In the genomic region with DNA sequence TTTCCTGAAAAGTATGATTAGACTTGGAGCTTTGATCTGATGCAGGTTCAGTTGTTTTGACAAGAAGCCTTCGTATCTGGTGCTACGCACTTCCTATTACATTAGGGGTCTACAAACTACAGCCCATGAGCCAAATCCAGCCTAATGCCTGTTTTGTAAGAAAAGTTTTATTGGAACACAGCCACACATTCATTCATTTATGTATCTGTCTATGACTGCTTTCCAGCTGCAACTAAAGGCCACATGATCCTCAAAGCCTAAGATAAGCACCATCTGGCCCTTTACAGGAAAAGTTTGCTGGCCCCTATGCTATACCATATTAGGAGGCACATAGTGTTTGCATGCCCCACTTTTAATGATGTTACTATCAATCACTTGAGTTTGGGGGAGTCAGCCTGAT, we compare ENCODE assay signal across 11 cellular contexts. TPM values are rescaled to one million over a fixed set of nuclear protein-coding genes. Genes with fewer than 3 reads are reported as not detected.
DNase-seq lines count a peak whose midpoint lies in the region; ATAC-seq and TF ChIP-seq lines count a peak whose summit lies in the region.
"Had no signal": no experiment of that assay in that cellular context is flagged by ENCODE, and none has a peak within 500 bp of the region (broad histone marks: within the 10 kb centered on the region; RNA-seq: fewer than 3 reads in every experiment).

No MANE protein-coding gene starts in this region.

- H3K9ac ChIP-seq in SK-N-SH = 0 out of 2 replicates have a peak overlapping the region, but pooled peaks have one; percentile 63

- H3K4me2 ChIP-seq in SK-N-SH = peak overlapping the region; percentile 66; the same call in 1 of the 2 replicates

- in situ Hi-C loops in gastrocnemius medialis (cut with MboI; ENCODE audit: low sequenced_read_pairs in 4 of 4) = no loop called here

- no peaks in the 10 kb centered on the region for H3K9me3 ChIP-seq in SK-N-SH
- no peaks in the 10 kb centered on the region for H3K9me3 ChIP-seq in gastrocnemius medialis

- H3K27ac ChIP-seq in SK-N-SH (ENCODE audit: low read depth in 2 of 2, low read length in 1 of 2) (peak overlapping the region; percentile 86 to 89), gastrocnemius medialis (peak overlapping the region; percentile 65 to 73 (median 72))

- H3F3A ChIP-seq in SK-N-SH (replicated peaks; ENCODE audit: insufficient read depth) = peaks cover 25% of the 10 kb centered on the region

- peak; percentile 29; the same call in 1 of the 2 replicates for TF ChIP-seq RAD21 in SK-N-SH (IDR thresholded peaks at IDR 0.05; ENCODE audit: low read length)

- ATAC-seq in gastrocnemius medialis (no peak), HG02763 (IDR thresholded peaks at IDR 0.05; ENCODE audit: unreplicated experiment) (no peak), HG02759 (IDR thresholded peaks at IDR 0.05; ENCODE audit: unreplicated experiment) (no peak), GM21390 (IDR thresholded peaks at IDR 0.05; ENCODE audit: unreplicated experiment) (no peak)

- TF ChIP-seq CTCF in SK-N-SH (IDR thresholded peaks at IDR 0.05) (no peak), gastrocnemius medialis (IDR thresholded peaks at IDR 0.05 in 4 of 5, conservative IDR thresholded peaks at IDR 0.05 in 1 of 5) (no peak)

- no peak overlapping the region for H2AFZ ChIP-seq in SK-N-SH (ENCODE audit: low read depth)

- peaks cover 26% of the 10 kb centered on the region for H3K79me2 ChIP-seq in SK-N-SH (ENCODE audit: insufficient read depth)

- H3K4me1 ChIP-seq in SK-N-SH (ENCODE audit: control insufficient read depth in 1 of 2, insufficient read depth in 2 of 2, low read depth in 1 of 2, low read length in 1 of 2) (peaks cover 26 to 32% of the 10 kb centered on the region in 2 experiments), gastrocnemius medialis (peaks cover 24 to 28% of the 10 kb centered on the region in 2 donors)

- CTCF ChIA-PET in SK-N-SH (lab: Yijun Ruan, JAX) = interaction anchor here (1.7 to 2.2 kb wide), 2 partner anchors 68 to 71 kb away, joined by 5 to 13 read pairs; no protein-coding TSS in a partner anchor

- H3K27me3 ChIP-seq in SK-N-SH (ENCODE audit: insufficient read depth) = no peaks in the 10 kb centered on the region
- no peaks in the 10 kb centered on the region for H3K27me3 ChIP-seq in gastrocnemius medialis

- peak in 1 of 2 experiments; percentile 77; a peak in 2 of 4 replicates for TF ChIP-seq EP300 in SK-N-SH (IDR thresholded peaks at IDR 0.05; ENCODE audit: borderline replicate concordance in 1 of 2, low read depth in 1 of 2, low read length in 1 of 2)

- no peak overlapping the region for H3K4me3 ChIP-seq in SK-N-SH (ENCODE audit: low read depth in 2 of 2, low read length in 1 of 2)
- H3K4me3 ChIP-seq in gastrocnemius medialis = no peak overlapping the region

- DNase-seq in HCEC 1CT = peak; percentile 52
- DNase-seq in SK-N-SH = peak; percentile 28
- DNase-seq in glomerular endothelial cell (ENCODE audit: extremely low read depth, low read depth, low spot score) = peak; percentile 37
- DNase-seq in gastrocnemius medialis = no peak
- DNase-seq in iPS-NIHi7 (ENCODE audit: extremely low spot score) = no peak
- DNase-seq: activated gamma-delta T cell treated with Interleukin-2 at 50 U/mL for 16 hours, DMS79 treated with DMSO at 0.1 percent for 48 hours, NCI-H510A treated with DMSO at 0.1 percent for 48 hours had no signal

- H4K20me1 ChIP-seq in SK-N-SH (ENCODE audit: insufficient read depth) = no peaks in the 10 kb centered on the region

- POLR2A ChIA-PET in SK-N-SH (lab: Yijun Ruan, JAX) = interaction anchor here (1.6 kb wide), 1 partner anchor 27 kb away, joined by 5 read pairs; no protein-coding TSS in a partner anchor

- H3K36me3 ChIP-seq in SK-N-SH (replicated peaks in 1 of 2; ENCODE audit: control insufficient read depth in 1 of 2, insufficient read depth in 2 of 2, low read length in 1 of 2) (no peaks in the 10 kb centered on the region), gastrocnemius medialis (no peaks in the 10 kb centered on the region)

- WGBS in SK-N-SH (ENCODE audit: low lambda C conversion rate) = 68% methylated on average over 2 of the region's 2 CpGs

- H3K9me2 ChIP-seq in SK-N-SH = no peaks in the 10 kb centered on the region

- intact Hi-C loops in gastrocnemius medialis (cut with DNase I; ENCODE audit: low total_unique reads) = no loop called here

- TF ChIP-seq POLR2A in gastrocnemius medialis (IDR thresholded peaks at IDR 0.05) = no peak

TF ChIP-seq in SK-N-SH, 30 proteins besides CTCF, POLR2A, EP300 and RAD21:
- TF ChIP-seq CHD2 (IDR thresholded peaks at IDR 0.05; ENCODE audit: low read length, partially characterized antibody) (peak; percentile 68), FOXJ3 (CRISPR knock-in tag; IDR thresholded peaks at IDR 0.05) (0 out of 2 replicates have a peak, but pooled peaks have one; percentile 19), MXI1 (IDR thresholded peaks at IDR 0.05; ENCODE audit: low read depth, low read length) (peak; percentile 64; the same call in 1 of the 2 replicates), NRF1 (IDR thresholded peaks at IDR 0.05; ENCODE audit: low read depth, low read length) (no peak), TCF12 (IDR thresholded peaks at IDR 0.05) (peak; percentile 25; the same call in 1 of the 2 replicates), GATA2 (CRISPR knock-in tag; IDR thresholded peaks at IDR 0.05) (peak; percentile 60; the same call in 1 of the 2 replicates), RCOR1 (IDR thresholded peaks at IDR 0.05; ENCODE audit: low read length) (peak; percentile 83)
- TF ChIP-seq, protein P1, sequence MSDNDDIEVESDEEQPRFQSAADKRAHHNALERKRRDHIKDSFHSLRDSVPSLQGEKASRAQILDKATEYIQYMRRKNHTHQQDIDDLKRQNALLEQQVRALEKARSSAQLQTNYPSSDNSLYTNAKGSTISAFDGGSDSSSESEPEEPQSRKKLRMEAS (IDR thresholded peaks at IDR 0.05; ENCODE audit: low read depth) = no peak
- TF ChIP-seq, protein P2, sequence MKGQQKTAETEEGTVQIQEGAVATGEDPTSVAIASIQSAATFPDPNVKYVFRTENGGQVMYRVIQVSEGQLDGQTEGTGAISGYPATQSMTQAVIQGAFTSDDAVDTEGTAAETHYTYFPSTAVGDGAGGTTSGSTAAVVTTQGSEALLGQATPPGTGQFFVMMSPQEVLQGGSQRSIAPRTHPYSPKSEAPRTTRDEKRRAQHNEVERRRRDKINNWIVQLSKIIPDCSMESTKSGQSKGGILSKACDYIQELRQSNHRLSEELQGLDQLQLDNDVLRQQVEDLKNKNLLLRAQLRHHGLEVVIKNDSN (IDR thresholded peaks at IDR 0.05; ENCODE audit: borderline replicate concordance, low read depth) = peak; percentile 34; the same call in 1 of the 2 replicates

RNA-seq across cellular contexts. Expression of a gene that starts 26.0 kb away (rescaled TPM):
- 2.2 and 4.8 TPM in 2 replicates for polyA plus RNA-seq in SK-N-SH (2012; rRNA removed)
- polyA plus RNA-seq in SK-N-SH (2012; cell fraction: cytosol; rRNA removed) = 4.2 and 4.8 TPM in 2 replicates
- 4.8 and 9.9 TPM in 2 replicates for polyA plus RNA-seq in SK-N-SH (2012; cell fraction: nucleus; rRNA removed)
- total RNA-seq in glomerular endothelial cell (20.7 and 29.8 TPM in 2 replicates), gastrocnemius medialis (10 to 100 TPM in 2 of 4 donors, 1 to 10 TPM in 2; 5.9 to 20.1 (median 9.8) TPM)

Comparison
In these comparisons a context has a peak if more than half of its experiments do, and no peak if none do; other contexts are left out.
1. DNase-seq: peak in HCEC 1CT (single experiment), SK-N-SH (single experiment) and glomerular endothelial cell (single experiment); none in gastrocnemius medialis (0 of 2) and iPS-NIHi7 (single experiment).